Comparison of ENCODE assay signal across 8 cellular contexts in the genomic region with DNA sequence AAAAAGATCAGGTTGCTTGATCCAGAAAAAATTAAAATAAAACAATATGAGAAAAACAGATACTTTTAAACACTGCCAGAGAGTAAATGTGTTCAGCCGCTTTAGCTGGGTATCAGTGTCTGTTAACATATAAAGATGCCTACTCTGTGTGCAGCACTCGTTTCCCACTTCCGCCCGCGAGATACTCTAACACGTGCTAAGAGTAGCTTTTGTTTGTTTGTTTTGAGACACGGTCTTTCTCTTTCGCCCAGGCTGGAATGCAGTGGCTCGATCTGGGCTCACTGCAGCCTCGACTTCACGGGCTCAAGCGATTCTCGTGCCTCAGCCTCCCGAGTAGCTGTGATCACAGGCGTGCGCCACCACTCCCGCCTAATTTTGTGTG. TPM values are rescaled to one million over a fixed set of nuclear protein-coding genes. Genes with fewer than 3 reads are reported as not detected.
DNase-seq lines count a peak whose midpoint lies in the region; ATAC-seq and TF ChIP-seq lines count a peak whose summit lies in the region.

No MANE protein-coding gene starts in this region.

- TF ChIP-seq CTCF in WTC11 (IDR thresholded peaks at IDR 0.05) (no peak), foreskin keratinocyte (conservative IDR thresholded peaks at IDR 0.05) (no peak)

- no peak overlapping the region for H3K9ac ChIP-seq in rectal smooth muscle tissue (ENCODE audit: low read length)

- CTCF ChIA-PET in WTC11 (lab: Charles Lee), result interaction anchor here (0.5 to 3.8 kb wide), 9 partner anchors 11 to 453 kb away, joined by 3 to 28 read pairs (median 5); no protein-coding TSS in a partner anchor

- H3K27ac ChIP-seq in foreskin keratinocyte, result no peak overlapping the region
- peak overlapping the region; percentile 34 for H3K27ac ChIP-seq in rectal smooth muscle tissue (ENCODE audit: low read depth, low read length)

- peak overlapping the region; percentile 76; the same call in 1 of the 2 replicates for H3K27ac Mint-ChIP-seq in WTC11

- H3K9me3 Mint-ChIP-seq in WTC11, result no peaks in the 10 kb centered on the region

- peaks cover 11% of the 10 kb centered on the region; the same call in 1 of the 2 replicates for H3K36me3 Mint-ChIP-seq in WTC11

- ATAC-seq in HG02852 (IDR thresholded peaks at IDR 0.05; ENCODE audit: unreplicated experiment), result peak; percentile 5
- ATAC-seq in WTC11, result peak; percentile 4
- ATAC-seq in foreskin keratinocyte, result peak; percentile 3
- no peak for ATAC-seq in HG03460 (IDR thresholded peaks at IDR 0.05; ENCODE audit: unreplicated experiment)

- H3K27me3 ChIP-seq in foreskin keratinocyte (no peaks in the 10 kb centered on the region), rectal smooth muscle tissue (ENCODE audit: control insufficient read depth, insufficient read depth, low read length) (no peaks in the 10 kb centered on the region)

- H3K4me1 ChIP-seq in foreskin keratinocyte, result no peaks in the 10 kb centered on the region
- peaks cover 3% of the 10 kb centered on the region for H3K4me1 ChIP-seq in rectal smooth muscle tissue (ENCODE audit: control insufficient read depth, insufficient read depth, low read length)

- DNase-seq in DMS114 treated with DMSO at 0.1 percent for 48 hours (lab: John Stamatoyannopoulos, UW; ENCODE audit: unreplicated experiment) (peak; percentile 85), WTC11 (ENCODE audit: low spot score) (peak; percentile 30), foreskin keratinocyte (no peak), HuH-7 (ENCODE audit: low spot score) (no peak), RKO (ENCODE audit: low spot score) (no peak)

- peak overlapping the region; percentile 82 for H3K4me3 ChIP-seq in rectal smooth muscle tissue (ENCODE audit: low read length)

- H3K4me1 Mint-ChIP-seq in WTC11, result peaks cover 6% of the 10 kb centered on the region; the same call in 1 of the 2 replicates

- no peaks in the 10 kb centered on the region for H3K27me3 Mint-ChIP-seq in WTC11 (ENCODE audit: low read depth)

- no peaks in the 10 kb centered on the region for H3K36me3 ChIP-seq in rectal smooth muscle tissue (ENCODE audit: control insufficient read depth, insufficient read depth, low read length)

- POLR2A ChIA-PET in WTC11 (lab: Charles Lee), result interaction anchor here (0.6 to 1.5 kb wide), 2 partner anchors 9 to 32 kb away, joined by 3 to 4 read pairs; no protein-coding TSS in a partner anchor

- peak overlapping the region; percentile 91 for H3K4me3 Mint-ChIP-seq in WTC11

TF ChIP-seq in WTC11, 78 proteins besides CTCF, POLR2A, EP300 and RAD21:
- TF ChIP-seq ETV6 (CRISPR knock-in tag; IDR thresholded peaks at IDR 0.05) (0 out of 2 replicates have a peak, but pooled peaks have one; percentile 4), NFE2L1 (CRISPR knock-in tag; IDR thresholded peaks at IDR 0.05) (no peak)
TF ChIP-seq in WTC11: peak in this region for 1.

RNA-seq across cellular contexts. Expression of gene MEN1, which starts 0.5 kb away (rescaled TPM):
- total RNA-seq in WTC11 (2021) (47.1 to 53.3 TPM (median 51.2 TPM) in 3 replicates), foreskin keratinocyte (27.3 and 30.8 TPM in 2 replicates)
- 30.2 and 35.3 TPM in 2 replicates for polyA plus RNA-seq in foreskin keratinocyte

RNA-seq across cellular contexts. Expression of gene MAP4K2, which starts 7.9 kb away (rescaled TPM):
- 24.5 to 31.6 TPM (median 28.3 TPM) in 3 replicates for total RNA-seq in WTC11 (2021)
- 26.3 and 27.8 TPM in 2 replicates for total RNA-seq in foreskin keratinocyte
- 25.7 and 26.9 TPM in 2 replicates for polyA plus RNA-seq in foreskin keratinocyte

RNA-seq across cellular contexts. Expression of gene SF1, which starts 32.5 kb away (rescaled TPM):
- total RNA-seq in WTC11 (2021) (285 to 314 TPM (median 300 TPM) in 3 replicates), foreskin keratinocyte (114 and 115 TPM in 2 replicates)
- 105 and 113 TPM in 2 replicates for polyA plus RNA-seq in foreskin keratinocyte

RNA-seq across cellular contexts. Expression of gene CDC42BPG, which starts 33.6 kb away (rescaled TPM):
- total RNA-seq in WTC11 (2021) (14.9 to 21.6 TPM (median 17.3 TPM) in 3 replicates), foreskin keratinocyte (10.3 and 11.1 TPM in 2 replicates)
- polyA plus RNA-seq in foreskin keratinocyte, result 4.7 and 5.3 TPM in 2 replicates

RNA-seq across cellular contexts. Expression of gene PYGM, which starts 51.1 kb away (rescaled TPM):
- 6.6 to 8.7 TPM (median 8.2 TPM) in 3 replicates for total RNA-seq in WTC11 (2021)
- 0.07 TPM in 2 replicates for total RNA-seq in foreskin keratinocyte
- 0.07 and 0.19 TPM in 2 replicates for polyA plus RNA-seq in foreskin keratinocyte

Comparison
In these comparisons a context has a peak if more than half of its experiments do, and no peak if none do; other contexts are left out.
1. DNase-seq: peak in DMS114 treated with DMSO at 0.1 percent for 48 hours (single experiment) and WTC11 (single experiment); none in foreskin keratinocyte (0 of 2), HuH-7 (single experiment) and RKO (single experiment).